In genomic region chr18:76984193-76985155, GRCh38 we compare ENCODE assay signal across 1 cellular context.
A peak's percentile ranks its signal among the peaks of the same experiment; 100 is the strongest.
TF ChIP-seq lines count a peak whose summit lies in the region.

No MANE protein-coding gene starts in this region.

TF ChIP-seq in H1, 55 proteins besides CTCF, POLR2A, EP300 and RAD21:
- TF ChIP-seq TBP (IDR thresholded peaks at IDR 0.05; ENCODE audit: low read depth, low read length), result no peak
- TF ChIP-seq MAFK (IDR thresholded peaks at IDR 0.05; ENCODE audit: low read depth, low read length), result no peak
- TF ChIP-seq, protein P1, sequence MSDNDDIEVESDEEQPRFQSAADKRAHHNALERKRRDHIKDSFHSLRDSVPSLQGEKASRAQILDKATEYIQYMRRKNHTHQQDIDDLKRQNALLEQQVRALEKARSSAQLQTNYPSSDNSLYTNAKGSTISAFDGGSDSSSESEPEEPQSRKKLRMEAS (IDR thresholded peaks at IDR 0.05), result no peak
- TF ChIP-seq SUZ12 (IDR thresholded peaks at IDR 0.05; ENCODE audit: low read length), result no peak
- no peak for TF ChIP-seq RXRA (IDR thresholded peaks at IDR 0.05; ENCODE audit: insufficient read depth, low read depth, low read length)
- TF ChIP-seq KDM1A (IDR thresholded peaks at IDR 0.05; ENCODE audit: borderline replicate concordance, low read length), result peak; percentile 56; the same call in 1 of the 2 replicates
